Comparison of ENCODE assay signal across 13 cellular contexts in the genomic region with DNA sequence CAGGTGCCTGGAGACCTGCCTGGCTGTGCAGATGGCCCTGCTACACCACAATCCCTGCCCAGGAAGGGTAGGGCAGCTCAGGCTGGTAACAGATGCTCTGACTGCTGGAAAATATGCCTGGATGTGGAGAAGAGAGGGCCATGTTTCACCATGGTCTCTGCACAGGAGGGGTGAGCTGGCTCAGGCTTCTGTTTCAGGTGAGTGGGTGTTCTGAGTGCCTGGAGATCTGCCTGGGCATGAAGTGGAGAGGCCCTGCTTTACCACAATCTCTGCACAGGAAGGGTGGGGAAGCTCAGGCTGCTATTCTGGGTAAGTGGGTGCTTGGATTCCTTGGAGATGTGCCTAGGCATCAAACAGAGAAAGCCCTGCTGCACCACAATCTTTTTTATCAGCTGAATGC.
A peak's percentile ranks its signal among the peaks of the same experiment; 100 is the strongest.
DNase-seq lines count a peak whose midpoint lies in the region; ATAC-seq and TF ChIP-seq lines count a peak whose summit lies in the region.
"Had no signal": no experiment of that assay in that cellular context is flagged by ENCODE, and none has a peak within 500 bp of the region (broad histone marks: within the 10 kb centered on the region; RNA-seq: fewer than 3 reads in every experiment).

No MANE protein-coding gene starts in this region.

- no peaks in the 10 kb centered on the region for H3K27me3 ChIP-seq in GM06990 (replicated peaks; ENCODE audit: control insufficient read depth, insufficient read depth, low read length)
- no peaks in the 10 kb centered on the region for H3K27me3 ChIP-seq in foreskin keratinocyte
- H3K27me3 ChIP-seq: gastrocnemius medialis had no signal

- H3K27ac ChIP-seq in foreskin keratinocyte, result peak overlapping the region; percentile 64
- H3K27ac ChIP-seq: gastrocnemius medialis, HL-60 had no signal

- ATAC-seq in GM19463 (IDR thresholded peaks at IDR 0.05; ENCODE audit: unreplicated experiment) (peak; percentile 44), foreskin keratinocyte (peak; percentile 96), GM18511 (IDR thresholded peaks at IDR 0.05; ENCODE audit: unreplicated experiment) (no peak)
- ATAC-seq: gastrocnemius medialis had no signal

- no peak for TF ChIP-seq CTCF in GM06990 (IDR thresholded peaks at IDR 0.05; ENCODE audit: insufficient read depth, low read length, poor library complexity, severe bottlenecking)
- TF ChIP-seq CTCF in foreskin keratinocyte (conservative IDR thresholded peaks at IDR 0.05), result no peak

- DNase-seq in GM06990 (ENCODE audit: extremely low read depth, insufficient read length) (peak; percentile 36), HT1080 (ENCODE audit: low read depth) (peak; percentile 46), foreskin keratinocyte (peak; percentile 89 to 95), AML-193 (lab: John Stamatoyannopoulos, UW) (no peak)
- DNase-seq in activated T-cell treated with anti-CD3 and anti-CD28 coated beads, Interleukin-2, amount 50 U/mL, for 48 hours, result no peak
- no peak for DNase-seq in activated CD4-positive, alpha-beta T cell treated with anti-CD3 and anti-CD28 coated beads for 1 hour
- DNase-seq: activated CD4-positive, alpha-beta T cell treated with anti-CD3 and anti-CD28 coated beads for 48 hours; activated naive CD4-positive, alpha-beta T cell; gastrocnemius medialis; MV-4-11 had no signal

- no peaks in the 10 kb centered on the region for H3K36me3 ChIP-seq in GM06990 (ENCODE audit: control insufficient read depth, insufficient read depth, low read length)
- H3K36me3 ChIP-seq: gastrocnemius medialis had no signal

- no peak overlapping the region for H3K4me3 ChIP-seq in GM06990 (replicated peaks; ENCODE audit: low read depth, low read length)
- H3K4me3 ChIP-seq: gastrocnemius medialis had no signal

- H3K4me1 ChIP-seq in foreskin keratinocyte, result peaks cover 29% of the 10 kb centered on the region
- H3K4me1 ChIP-seq: gastrocnemius medialis had no signal

Comparison
In these comparisons a context has a peak if more than half of its experiments do, and no peak if none do; other contexts are left out.
1. DNase-seq: peak in GM06990 (single experiment), HT1080 (single experiment) and foreskin keratinocyte (2 of 2); none in activated T-cell treated with anti-CD3 and anti-CD28 coated beads, Interleukin-2, amount 50 U/mL, for 48 hours (0 of 2), AML-193 (0 of 2) and activated CD4-positive, alpha-beta T cell treated with anti-CD3 and anti-CD28 coated beads for 1 hour (single experiment).